In the genomic region with DNA sequence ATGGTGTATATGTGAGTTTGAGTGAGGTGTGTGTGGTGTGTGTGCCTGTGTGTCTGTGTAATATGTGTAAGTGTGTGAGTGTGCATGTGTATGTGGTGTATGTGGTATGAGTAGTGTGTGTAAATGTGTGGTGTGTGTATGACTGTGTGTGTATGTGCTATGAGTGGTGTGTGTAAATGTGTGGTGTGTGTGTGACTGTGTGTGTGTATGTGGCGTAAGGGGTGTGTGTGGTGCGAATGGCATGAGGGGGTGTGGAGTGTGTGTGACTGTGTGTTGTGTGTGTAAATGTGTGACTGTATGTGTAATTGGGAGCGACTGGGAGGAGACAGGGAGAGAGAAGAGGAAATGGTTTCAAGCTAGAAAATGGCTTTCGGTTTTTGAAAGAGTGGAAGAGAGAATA, we compare ENCODE assay signal across 13 cellular contexts. TPM values are rescaled to one million over a fixed set of nuclear protein-coding genes. Genes with fewer than 3 reads are reported as not detected.
DNase-seq lines count a peak whose midpoint lies in the region; ATAC-seq and TF ChIP-seq lines count a peak whose summit lies in the region.
"Had no signal": no experiment of that assay in that cellular context is flagged by ENCODE, and none has a peak within 500 bp of the region (broad histone marks: within the 10 kb centered on the region; RNA-seq: fewer than 3 reads in every experiment).

No MANE protein-coding gene starts in this region.

- H3K27ac Mint-ChIP-seq in HFFc6 (no peak overlapping the region), T-cell (no peak overlapping the region)
- no peak overlapping the region for H3K27ac Mint-ChIP-seq in activated T-helper 17 cell treated with anti-CD3 and anti-CD28 coated beads, Interleukin-2, amount 50 U/mL, for 72 hours
- H3K27ac Mint-ChIP-seq in naive thymus-derived CD8-positive, alpha-beta T cell = peak overlapping the region in 1 of 10 donors; percentile 0

- H4K20me1 ChIP-seq in BLaER1 treated with 17β-estradiol and CSF1 and Interleukin-3, amounts not matched to agents 10 nM and 100 nM = no peaks in the 10 kb centered on the region

- POLR2A ChIA-PET in naive thymus-derived CD8-positive, alpha-beta T cell (lab: Charles Lee) = interaction anchor here (1.2 to 3.2 kb wide), 2 partner anchors 24 to 178 kb away, joined by 3 to 51 read pairs; partner anchors contain the start of genes ANKIB1, GATAD1 and KRIT1
- POLR2A ChIA-PET in T-cell (lab: Charles Lee) = no interaction called here

- H3K4me1 Mint-ChIP-seq in HFFc6 (ENCODE audit: low read depth) = peaks cover 17% of the 10 kb centered on the region
- H3K4me1 Mint-ChIP-seq in activated T-helper 17 cell treated with anti-CD3 and anti-CD28 coated beads, Interleukin-2, amount 50 U/mL, for 72 hours = peaks cover 9% of the 10 kb centered on the region
- H3K4me1 Mint-ChIP-seq in naive thymus-derived CD8-positive, alpha-beta T cell = peaks cover 6 to 13% (median 9%) of the 10 kb centered on the region in 4 donors
- peaks cover 6 to 13% (median 11%) of the 10 kb centered on the region in 3 donors for H3K4me1 Mint-ChIP-seq in T-cell

- H3K36me3 Mint-ChIP-seq in HFFc6 (ENCODE audit: low read depth) = no peaks in the 10 kb centered on the region
- no peaks in the 10 kb centered on the region for H3K36me3 Mint-ChIP-seq in activated T-helper 17 cell treated with anti-CD3 and anti-CD28 coated beads, Interleukin-2, amount 50 U/mL, for 72 hours (ENCODE audit: low read depth)
- no peaks in the 10 kb centered on the region for H3K36me3 Mint-ChIP-seq in naive thymus-derived CD8-positive, alpha-beta T cell
- H3K36me3 Mint-ChIP-seq in T-cell = no peaks in the 10 kb centered on the region

- H3K27ac ChIP-seq in BLaER1 treated with 17β-estradiol and CSF1 and Interleukin-3, amounts not matched to agents 10 nM and 100 nM = peak overlapping the region in 2 of 11 experiments; percentile 9 to 27; a peak in 2 of 22 replicates
- no peak overlapping the region for H3K27ac ChIP-seq in aorta (ENCODE audit: low read depth in 1 of 2, low read length in 2 of 2)

- ATAC-seq in activated T-helper 17 cell treated with anti-CD3 and anti-CD28 coated beads, Interleukin-2, amount 50 U/mL, for 72 hours (replicated peaks) = no peak
- no peak for ATAC-seq in naive thymus-derived CD8-positive, alpha-beta T cell
- ATAC-seq in T-cell (replicated peaks in 1 of 4) = no peak
- ATAC-seq in aorta (ENCODE audit: low FRiP score) = no peak

- CTCF ChIA-PET in T-cell (lab: Charles Lee) = interaction anchor here (0.5 to 4.0 kb wide), 11 partner anchors 10 to 700 kb away, joined by 3 to 66 read pairs (median 4); partner anchors contain the start of gene GATAD1 (in 2 of the 2)

- peaks cover 3% of the 10 kb centered on the region for H3K27me3 Mint-ChIP-seq in HFFc6 (ENCODE audit: insufficient read depth)
- H3K27me3 Mint-ChIP-seq in activated T-helper 17 cell treated with anti-CD3 and anti-CD28 coated beads, Interleukin-2, amount 50 U/mL, for 72 hours = peaks cover 11% of the 10 kb centered on the region
- peaks cover 12 to 27% (median 21%) of the 10 kb centered on the region in 5 donors for H3K27me3 Mint-ChIP-seq in naive thymus-derived CD8-positive, alpha-beta T cell
- H3K27me3 Mint-ChIP-seq in T-cell = peaks cover 10 to 18% of the 10 kb centered on the region in 2 donors

- intact Hi-C loops in aorta (cut with DNase I) = loop anchor here (2.0 to 10.0 kb wide), 2 partner anchors 23 to 179 kb away; partner anchors contain the start of genes ANKIB1 (in 1 of the 2), GATAD1 (in 1 of the 2) and KRIT1 (in 1 of the 2)

- no peak for TF ChIP-seq CTCF in HFFc6 (IDR thresholded peaks at IDR 0.05)

- H3K4me3 ChIP-seq in BLaER1 treated with 17β-estradiol and CSF1 and Interleukin-3, amounts not matched to agents 10 nM and 100 nM = peak overlapping the region in 2 of 10 experiments; percentile 47 to 58; a peak in 2 of 20 replicates
- no peak overlapping the region for H3K4me3 ChIP-seq in aorta (ENCODE audit: low read length in 2 of 2)

- no peaks in the 10 kb centered on the region for H3K9me3 ChIP-seq in BLaER1 treated with 17β-estradiol and CSF1 and Interleukin-3, amounts not matched to agents 10 nM and 100 nM (replicated peaks in 1 of 11)
- no peaks in the 10 kb centered on the region for H3K9me3 ChIP-seq in aorta (ENCODE audit: control insufficient read depth, low read length)

- H3K9me3 Mint-ChIP-seq in HFFc6 = no peaks in the 10 kb centered on the region
- no peaks in the 10 kb centered on the region for H3K9me3 Mint-ChIP-seq in activated T-helper 17 cell treated with anti-CD3 and anti-CD28 coated beads, Interleukin-2, amount 50 U/mL, for 72 hours
- H3K9me3 Mint-ChIP-seq in naive thymus-derived CD8-positive, alpha-beta T cell = no peaks in the 10 kb centered on the region
- no peaks in the 10 kb centered on the region for H3K9me3 Mint-ChIP-seq in T-cell

- H3K36me3 ChIP-seq in BLaER1 treated with 17β-estradiol and CSF1 and Interleukin-3, amounts not matched to agents 10 nM and 100 nM = no peaks in the 10 kb centered on the region
- H3K36me3 ChIP-seq in aorta (ENCODE audit: control insufficient read depth in 1 of 2, insufficient read depth in 2 of 2, low read length in 1 of 2) = no peaks in the 10 kb centered on the region

- H3K9ac ChIP-seq in BLaER1 treated with 17β-estradiol and CSF1 and Interleukin-3, amounts not matched to agents 10 nM and 100 nM = no peak overlapping the region

- 89 to 96% methylated on average over 4 of the region's 4 CpGs for WGBS in aorta, 2 donors

- H3K4me3 Mint-ChIP-seq in HFFc6 (peak overlapping the region; percentile 12), T-cell (peak overlapping the region in 1 of 3 donors; percentile 12)
- H3K4me3 Mint-ChIP-seq in activated T-helper 17 cell treated with anti-CD3 and anti-CD28 coated beads, Interleukin-2, amount 50 U/mL, for 72 hours = peak overlapping the region; percentile 88
- peak overlapping the region in 7 of 10 donors; percentile 1 to 63 (median 30) for H3K4me3 Mint-ChIP-seq in naive thymus-derived CD8-positive, alpha-beta T cell

- DNase-seq in HFFc6 (no peak), AML-193 (lab: John Stamatoyannopoulos, UW) (no peak), T-cell (no peak), aorta (no peak)
- no peak for DNase-seq in naive thymus-derived CD8-positive, alpha-beta T cell
- DNase-seq in stimulated activated CD4-positive, alpha-beta T cell treated with anti-CD3 and anti-CD28 coated beads, Interleukin-1b, Interleukin-23, amount 100 ng/mL, for 48 hours = no peak
- DNase-seq: stimulated activated CD4-positive, alpha-beta T cell treated with anti-CD3 and anti-CD28 coated beads, Interleukin-2, amount 100 ng/mL, for 48 hours had no signal

- peaks cover 7 to 16% (median 12%) of the 10 kb centered on the region in 10 experiments; a peak in 12 of 20 replicates for H3K4me1 ChIP-seq in BLaER1 treated with 17β-estradiol and CSF1 and Interleukin-3, amounts not matched to agents 10 nM and 100 nM
- H3K4me1 ChIP-seq in aorta (ENCODE audit: control insufficient read depth in 1 of 2, insufficient read depth in 2 of 2, low read length in 2 of 2) = no peaks in the 10 kb centered on the region

- H3K27me3 ChIP-seq in BLaER1 treated with 17β-estradiol and CSF1 and Interleukin-3, amounts not matched to agents 10 nM and 100 nM = no peaks in the 10 kb centered on the region
- H3K27me3 ChIP-seq in aorta (ENCODE audit: control insufficient read depth in 1 of 2, insufficient read depth in 2 of 2, low read length in 1 of 2) = no peaks in the 10 kb centered on the region

- peak overlapping the region in 10 of 11 experiments; percentile 69 to 87 (median 82); a peak in 17 of 22 replicates for H3K4me2 ChIP-seq in BLaER1 treated with 17β-estradiol and CSF1 and Interleukin-3, amounts not matched to agents 10 nM and 100 nM

RNA-seq across cellular contexts. Expression of gene GATAD1, which starts 23.6 kb away (rescaled TPM):
- total RNA-seq in HFFc6 (2021; fragmentation: NEBNext Ultra II Directional; extraction: Animal tissue kit (Norgen Biotek cat#: 25700)) = 10 to 100 TPM; 13.1 to 15.4 (median 13.8) TPM
- 10 to 100 TPM; 16.1 to 24.3 TPM for total RNA-seq in activated T-helper 17 cell treated with anti-CD3 and anti-CD28 coated beads, Interleukin-2, amount 50 U/mL, for 72 hours
- total RNA-seq in naive thymus-derived CD8-positive, alpha-beta T cell = 10 to 100 TPM; 40.9 to 43.6 TPM
- 10 to 100 TPM in 1 of 3 donors, 1 to 10 TPM in 2; 8.2 to 10.9 (median 9.3) TPM for polyA plus RNA-seq in naive thymus-derived CD8-positive, alpha-beta T cell
- total RNA-seq in T-cell (10 to 100 TPM; 19.4 to 31.4 (median 28.1) TPM), aorta (10 to 100 TPM; 34.3 to 48.7 TPM)
- polyA plus RNA-seq in aorta = 10 to 100 TPM; 14.3 to 49.5 TPM

RNA-seq across cellular contexts. Expression of gene ERVW-1, which starts 54.1 kb away (rescaled TPM):
- total RNA-seq in HFFc6 (2021; fragmentation: NEBNext Ultra II Directional; extraction: Animal tissue kit (Norgen Biotek cat#: 25700)) = not detected
- not detected for total RNA-seq in activated T-helper 17 cell treated with anti-CD3 and anti-CD28 coated beads, Interleukin-2, amount 50 U/mL, for 72 hours
- under 1 TPM in 1 of 2 experiments, not detected in 1; 0.16 TPM for total RNA-seq in naive thymus-derived CD8-positive, alpha-beta T cell
- not detected for polyA plus RNA-seq in naive thymus-derived CD8-positive, alpha-beta T cell
- total RNA-seq in T-cell (under 1 TPM in 1 of 5 donors, not detected in 4; 0.16 TPM), aorta (not detected)
- polyA plus RNA-seq in aorta = not detected
- total RNA-seq: bronchial epithelial cell, fibroblast of lung, omental fat pad, temporal lobe had no signal
- polyA plus RNA-seq: fibroblast of lung had no signal
